8 cellular contexts compared by ENCODE assay signal in genomic region chrX:1451676-1452496, GRCh38. TPM values are rescaled to one million over a fixed set of nuclear protein-coding genes. Genes with fewer than 3 reads are reported as not detected.
DNase-seq lines count a peak whose midpoint lies in the region; ATAC-seq and TF ChIP-seq lines count a peak whose summit lies in the region.

No MANE protein-coding gene starts in this region.

- no peaks in the 10 kb centered on the region for H3K4me1 Mint-ChIP-seq in WTC11

- no peaks in the 10 kb centered on the region for H3K27me3 Mint-ChIP-seq in WTC11 (ENCODE audit: low read depth)

- H3K4me3 ChIP-seq in GM08714 (ENCODE audit: low read length) (peak overlapping the region; percentile 79), foreskin fibroblast (ENCODE audit: low read depth in 1 of 2, low read length in 2 of 2) (peak overlapping the region; percentile 61 to 91), prostate gland (peak overlapping the region; percentile 84 to 96)

- no peaks in the 10 kb centered on the region for H3K36me3 ChIP-seq in prostate gland

- peaks cover 9% of the 10 kb centered on the region for H3K4me1 ChIP-seq in prostate gland (replicated peaks)

- no peak for ATAC-seq in WTC11

- 26% methylated on average over 23 of the region's 23 CpGs for WGBS in prostate gland

- peak overlapping the region; percentile 83 for H3K4me3 Mint-ChIP-seq in WTC11

- POLR2A ChIA-PET in WTC11 (lab: Charles Lee), result no interaction called here

- H3K9me3 Mint-ChIP-seq in WTC11, result peaks cover 32% of the 10 kb centered on the region

- H3K9me3 ChIP-seq in prostate gland, result no peaks in the 10 kb centered on the region

- DNase-seq in WTC11 (ENCODE audit: low spot score), result no peak
- DNase-seq in foreskin fibroblast, result no peak
- no peak for DNase-seq in prostate gland (ENCODE audit: low spot score)
- no peak for DNase-seq in NCI-H1105 treated with DMSO at 0.1 percent for 48 hours (lab: John Stamatoyannopoulos, UW)
- DNase-seq in DMS 273 (lab: John Stamatoyannopoulos, UW; ENCODE audit: unreplicated experiment), result no peak
- DNase-seq in iPS-NIHi7 (ENCODE audit: extremely low spot score), result no peak
- no peak for DNase-seq in mucosa of gallbladder (ENCODE audit: low spot score)

- intact Hi-C loops in prostate gland (cut with DNase I), result loop anchor here (2.0 to 10.0 kb wide), 4 partner anchors 59 to 1173 kb away; partner anchors contain the start of genes AKAP17A and SLC25A6

- H3K27me3 ChIP-seq in prostate gland (replicated peaks; ENCODE audit: insufficient read depth), result no peaks in the 10 kb centered on the region

- peak overlapping the region; percentile 75 to 89 for H3K27ac ChIP-seq in prostate gland

- H3K27ac Mint-ChIP-seq in WTC11, result no peak overlapping the region

- no peak for TF ChIP-seq POLR2A in prostate gland (IDR thresholded peaks at IDR 0.05)

- CTCF ChIA-PET in WTC11 (lab: Charles Lee), result no interaction called here

- no peak for TF ChIP-seq CTCF in WTC11 (IDR thresholded peaks at IDR 0.05)
- no peak for TF ChIP-seq CTCF in foreskin fibroblast (IDR thresholded peaks at IDR 0.05; ENCODE audit: low read depth, low read length)
- no peak for TF ChIP-seq CTCF in prostate gland (IDR thresholded peaks at IDR 0.05)

- H3K36me3 Mint-ChIP-seq in WTC11, result peaks cover 33% of the 10 kb centered on the region

TF ChIP-seq in WTC11, 78 proteins besides CTCF, POLR2A, EP300 and RAD21:
- TF ChIP-seq CDX4 (CRISPR knock-in tag; IDR thresholded peaks at IDR 0.05; ENCODE audit: borderline replicate concordance), result no peak
- TF ChIP-seq OVOL2 (CRISPR knock-in tag; IDR thresholded peaks at IDR 0.05; ENCODE audit: borderline replicate concordance), result no peak
- TF ChIP-seq E2F1 (CRISPR knock-in tag; IDR thresholded peaks at IDR 0.05), result no peak
- no peak for TF ChIP-seq ZNF281 (CRISPR knock-in tag; IDR thresholded peaks at IDR 0.05)
TF ChIP-seq in WTC11: peak in this region for 0.

RNA-seq across cellular contexts. Expression of gene ASMTL, which starts 0.8 kb away (rescaled TPM):
- 70.6 to 88.2 TPM (median 83.1 TPM) in 3 replicates for total RNA-seq in WTC11 (2021)
- total RNA-seq in prostate gland, result 10 to 100 TPM; 43.1 to 44.2 TPM
- total RNA-seq in mucosa of gallbladder, result 29.7 TPM

RNA-seq across cellular contexts. Expression of gene SLC25A6, which starts 60.0 kb away (rescaled TPM):
- 627 to 722 TPM (median 720 TPM) in 3 replicates for total RNA-seq in WTC11 (2021)
- 100 to 1,000 TPM; 252 to 358 TPM for total RNA-seq in prostate gland
- total RNA-seq in mucosa of gallbladder, result 329 TPM
